In genomic region chr13:45398862-45399261, GRCh38 we compare ENCODE assay signal across 17 cellular contexts. TPM values are rescaled to one million over a fixed set of nuclear protein-coding genes. Genes with fewer than 3 reads are reported as not detected.
DNase-seq lines count a peak whose midpoint lies in the region; ATAC-seq and TF ChIP-seq lines count a peak whose summit lies in the region.
"Had no signal": no experiment of that assay in that cellular context is flagged by ENCODE, and none has a peak within 500 bp of the region (broad histone marks: within the 10 kb centered on the region; RNA-seq: fewer than 3 reads in every experiment).

No MANE protein-coding gene starts in this region.

- no peaks in the 10 kb centered on the region for H3K27me3 Mint-ChIP-seq in activated CD4-positive, alpha-beta T cell treated with anti-CD3 and anti-CD28 coated beads, Interleukin-2, amount 10 ng/mL, durations not matched to agents 7 days and 5 days
- no peaks in the 10 kb centered on the region for H3K27me3 Mint-ChIP-seq in activated naive CD8-positive, alpha-beta T cell
- H3K27me3 Mint-ChIP-seq: activated B cell treated with CpG ODN at 0.5 μM for 24 hours had no signal

- POLR2A ChIA-PET in activated CD4-positive, alpha-beta T cell treated with anti-CD3 and anti-CD28 coated beads, Interleukin-2, amount 10 ng/mL, durations not matched to agents 7 days and 5 days (lab: Charles Lee), result interaction anchor here (0.6 kb wide), 1 partner anchor 70 kb away, joined by 4 read pairs; no protein-coding TSS in a partner anchor

- no peak overlapping the region for H3K4me3 Mint-ChIP-seq in activated CD4-positive, alpha-beta T cell treated with anti-CD3 and anti-CD28 coated beads, Interleukin-2, amount 10 ng/mL, durations not matched to agents 7 days and 5 days
- no peak overlapping the region for H3K4me3 Mint-ChIP-seq in activated naive CD8-positive, alpha-beta T cell
- no peak overlapping the region for H3K4me3 Mint-ChIP-seq in stimulated activated effector memory CD8-positive, alpha-beta T cell treated with anti-CD3 and anti-CD28 coated beads, Interleukin-12 subunit alpha, Interleukin-12 subunit beta, amount 100 ng/mL, for 72 hours
- H3K4me3 Mint-ChIP-seq: activated B cell treated with CpG ODN at 0.5 μM for 24 hours had no signal

- H3K36me3 Mint-ChIP-seq in activated CD4-positive, alpha-beta T cell treated with anti-CD3 and anti-CD28 coated beads, Interleukin-2, amount 10 ng/mL, durations not matched to agents 7 days and 5 days (ENCODE audit: low read depth), result peaks cover 72% of the 10 kb centered on the region
- H3K36me3 Mint-ChIP-seq in activated naive CD8-positive, alpha-beta T cell, result peaks cover 20% of the 10 kb centered on the region
- peaks cover 89% of the 10 kb centered on the region for H3K36me3 Mint-ChIP-seq in stimulated activated effector memory CD8-positive, alpha-beta T cell treated with anti-CD3 and anti-CD28 coated beads, Interleukin-12 subunit alpha, Interleukin-12 subunit beta, amount 100 ng/mL, for 72 hours

- H3K4me1 Mint-ChIP-seq in activated CD4-positive, alpha-beta T cell treated with anti-CD3 and anti-CD28 coated beads, Interleukin-2, amount 10 ng/mL, durations not matched to agents 7 days and 5 days, result peaks cover 66% of the 10 kb centered on the region
- H3K4me1 Mint-ChIP-seq in activated naive CD8-positive, alpha-beta T cell (ENCODE audit: low read depth), result peaks cover 59% of the 10 kb centered on the region
- peaks cover 60% of the 10 kb centered on the region for H3K4me1 Mint-ChIP-seq in stimulated activated effector memory CD8-positive, alpha-beta T cell treated with anti-CD3 and anti-CD28 coated beads, Interleukin-12 subunit alpha, Interleukin-12 subunit beta, amount 100 ng/mL, for 72 hours
- H3K4me1 Mint-ChIP-seq: activated B cell treated with CpG ODN at 0.5 μM for 24 hours had no signal

- CTCF ChIA-PET in activated CD4-positive, alpha-beta T cell treated with anti-CD3 and anti-CD28 coated beads, Interleukin-2, amount 10 ng/mL, durations not matched to agents 7 days and 5 days (lab: Charles Lee), result interaction anchor here (1.0 to 3.0 kb wide), 5 partner anchors 13 to 30 kb away, joined by 3 to 13 read pairs (median 4); partner anchors contain the start of gene SLC25A30

- no peaks in the 10 kb centered on the region for H3K9me3 Mint-ChIP-seq in activated CD4-positive, alpha-beta T cell treated with anti-CD3 and anti-CD28 coated beads, Interleukin-2, amount 10 ng/mL, durations not matched to agents 7 days and 5 days
- H3K9me3 Mint-ChIP-seq in activated naive CD8-positive, alpha-beta T cell (ENCODE audit: low read depth), result no peaks in the 10 kb centered on the region
- H3K9me3 Mint-ChIP-seq in stimulated activated effector memory CD8-positive, alpha-beta T cell treated with anti-CD3 and anti-CD28 coated beads, Interleukin-12 subunit alpha, Interleukin-12 subunit beta, amount 100 ng/mL, for 72 hours, result no peaks in the 10 kb centered on the region
- H3K9me3 Mint-ChIP-seq: activated B cell treated with CpG ODN at 0.5 μM for 24 hours had no signal

- peak overlapping the region; percentile 81 for H3K27ac Mint-ChIP-seq in activated CD4-positive, alpha-beta T cell treated with anti-CD3 and anti-CD28 coated beads, Interleukin-2, amount 10 ng/mL, durations not matched to agents 7 days and 5 days
- H3K27ac Mint-ChIP-seq in activated naive CD8-positive, alpha-beta T cell, result peak overlapping the region; percentile 70
- peak overlapping the region; percentile 92 for H3K27ac Mint-ChIP-seq in stimulated activated effector memory CD8-positive, alpha-beta T cell treated with anti-CD3 and anti-CD28 coated beads, Interleukin-12 subunit alpha, Interleukin-12 subunit beta, amount 100 ng/mL, for 72 hours
- H3K27ac Mint-ChIP-seq: activated B cell treated with CpG ODN at 0.5 μM for 24 hours had no signal

- TF ChIP-seq CTCF in GM20000 (IDR thresholded peaks at IDR 0.05; ENCODE audit: extremely low read depth, missing control alignments), result no peak

- ATAC-seq in stimulated activated effector memory CD8-positive, alpha-beta T cell treated with anti-CD3 and anti-CD28 coated beads, Interleukin-12 subunit alpha, Interleukin-12 subunit beta, amount 100 ng/mL, for 72 hours, result peak; percentile 84
- no peak for ATAC-seq in HG03460 (IDR thresholded peaks at IDR 0.05; ENCODE audit: unreplicated experiment)
- no peak for ATAC-seq in GM21529 (IDR thresholded peaks at IDR 0.05; ENCODE audit: unreplicated experiment)
- ATAC-seq: PC-3, SK-N-SH treated with all-trans-retinoic acid at 6 μM for 48 hours had no signal

- peak; percentile 43 for DNase-seq in activated naive CD4-positive, alpha-beta T cell treated with Interleukin-2 at 50 U/mL for 16 hours
- no peak for DNase-seq in activated naive CD4-positive, alpha-beta T cell treated with anti-CD3 and anti-CD28 coated beads, Interleukin-2, amount 50 U/mL, for 16 hours
- DNase-seq in activated CD4-positive, alpha-beta T cell treated with anti-CD3 and anti-CD28 coated beads, Interleukin-2, amount 10 ng/mL, durations not matched to agents 7 days and 5 days, result peak; percentile 74
- DNase-seq in stimulated activated effector memory CD8-positive, alpha-beta T cell treated with anti-CD3 and anti-CD28 coated beads, Interleukin-12 subunit alpha, Interleukin-12 subunit beta, amount 100 ng/mL, for 72 hours (ENCODE audit: low spot score in 2 of 2), result no peak
- DNase-seq in GM20000 (ENCODE audit: low spot score), result no peak
- DNase-seq: activated B cell treated with CpG ODN at 0.5 μM for 24 hours, adrenal gland, DMS 273 treated with DMSO at 0.1 percent for 48 hours, Kasumi-1, NCI-H1417 treated with DMSO at 0.1 percent for 48 hours, NCI-H446, PC-3, substantia nigra had no signal

RNA-seq across cellular contexts. Expression of gene SLC25A30, which starts 19.3 kb away (rescaled TPM):
- total RNA-seq in activated CD4-positive, alpha-beta T cell treated with anti-CD3 and anti-CD28 coated beads, Interleukin-2, amount 10 ng/mL, durations not matched to agents 7 days and 5 days, result 10 to 100 TPM; 20.6 to 21.2 TPM

RNA-seq across cellular contexts. Expression of gene TPT1, which starts 57.9 kb away (rescaled TPM):
- total RNA-seq in activated CD4-positive, alpha-beta T cell treated with anti-CD3 and anti-CD28 coated beads, Interleukin-2, amount 10 ng/mL, durations not matched to agents 7 days and 5 days, result 1,000 to 10,000 TPM; 4,825 to 5,097 TPM

Comparison
In these comparisons a context has a peak if more than half of its experiments do, and no peak if none do; other contexts are left out.
1. DNase-seq: peak in activated naive CD4-positive, alpha-beta T cell treated with Interleukin-2 at 50 U/mL for 16 hours (single experiment) and activated CD4-positive, alpha-beta T cell treated with anti-CD3 and anti-CD28 coated beads, Interleukin-2, amount 10 ng/mL, durations not matched to agents 7 days and 5 days (single experiment); none in activated naive CD4-positive, alpha-beta T cell treated with anti-CD3 and anti-CD28 coated beads, Interleukin-2, amount 50 U/mL, for 16 hours (single experiment), stimulated activated effector memory CD8-positive, alpha-beta T cell treated with anti-CD3 and anti-CD28 coated beads, Interleukin-12 subunit alpha, Interleukin-12 subunit beta, amount 100 ng/mL, for 72 hours (0 of 2) and GM20000 (single experiment).
2. Peak in every context shown above with its lines, with median percentiles within 50 percentile points of each other: H3K27ac Mint-ChIP-seq.